20 cellular contexts compared by ENCODE assay signal in genomic region chr2:110126926-110127325, GRCh38. TPM values are rescaled to one million over a fixed set of nuclear protein-coding genes. Genes with fewer than 3 reads are reported as not detected.
DNase-seq lines count a peak whose midpoint lies in the region; ATAC-seq and TF ChIP-seq lines count a peak whose summit lies in the region.
"Had no signal": no experiment of that assay in that cellular context is flagged by ENCODE, and none has a peak within 500 bp of the region (broad histone marks: within the 10 kb centered on the region; RNA-seq: fewer than 3 reads in every experiment).

No MANE protein-coding gene starts in this region.

- no peak for TF ChIP-seq POLR2A in HCT116 (IDR thresholded peaks at IDR 0.05; ENCODE audit: borderline replicate concordance, extremely low read depth, insufficient read depth, insufficient read length)

- peak; percentile 60 for DNase-seq in DMS79 (lab: John Stamatoyannopoulos, UW)
- no peak for DNase-seq in HCT116 (ENCODE audit: low read depth, low spot score)
- peak; percentile 83 for DNase-seq in NCI-H69 (lab: John Stamatoyannopoulos, UW)
- DNase-seq in neural progenitor cell (ENCODE audit: low spot score): peak; percentile 42
- DNase-seq in stimulated activated CD4-positive, alpha-beta T cell treated with anti-CD3 and anti-CD28 coated beads, Interleukin-1b, Interleukin-23, amount 100 ng/mL, for 48 hours: no peak
- no peak for DNase-seq in NCI-H2107 treated with DMSO at 0.1 percent for 48 hours (lab: John Stamatoyannopoulos, UW; ENCODE audit: unreplicated experiment)
- DNase-seq: Calu3; CD8-positive, alpha-beta T cell; NCI-H146; NCI-H2081; NCI-H2227 treated with DMSO at 0.1 percent for 48 hours; NCI-H748 treated with DMSO at 0.1 percent for 48 hours; NK-92 treated with Interleukin-12 subunit alpha and Interleukin-12 subunit beta, amount 100 ng/mL, for 24 hours; OCI-M1; Right ventricle myocardium superior had no signal

- H3K4me3 Mint-ChIP-seq in neural progenitor cell: no peak overlapping the region
- H3K4me3 Mint-ChIP-seq: CD8-positive, alpha-beta T cell had no signal

- CTCF ChIA-PET in HCT116 (lab: Charles Lee): no interaction called here

- H3K4me1 Mint-ChIP-seq in neural progenitor cell: peaks cover 10% of the 10 kb centered on the region

- H4K20me1 ChIP-seq in HCT116 (ENCODE audit: insufficient read depth) (no peaks in the 10 kb centered on the region), neural progenitor cell (ENCODE audit: low read depth) (no peaks in the 10 kb centered on the region)
- H4K20me1 ChIP-seq: BLaER1 treated with 17β-estradiol and CSF1 and Interleukin-3, amounts not matched to agents 10 nM and 100 nM had no signal

- no peak overlapping the region for H3K27ac Mint-ChIP-seq in neural progenitor cell
- H3K27ac Mint-ChIP-seq: CD8-positive, alpha-beta T cell had no signal

- H3K4me3 ChIP-seq in HCT116 (replicated peaks in 1 of 2; ENCODE audit: low read depth in 1 of 2, low read length in 2 of 2) (no peak overlapping the region), neural progenitor cell (no peak overlapping the region)
- H3K4me3 ChIP-seq: BLaER1 treated with 17β-estradiol and CSF1 and Interleukin-3, amounts not matched to agents 10 nM and 100 nM; HAP-1; SK-N-MC had no signal

- H3K4me2 ChIP-seq in HCT116 (ENCODE audit: low read length) (peak overlapping the region; percentile 34; the same call in 1 of the 2 replicates), neural progenitor cell (peak overlapping the region; percentile 53)
- H3K4me2 ChIP-seq: BLaER1 treated with 17β-estradiol and CSF1 and Interleukin-3, amounts not matched to agents 10 nM and 100 nM had no signal

- H3K9me3 Mint-ChIP-seq in neural progenitor cell: no peaks in the 10 kb centered on the region

- intact Hi-C loops in HCT116 (cut with micrococcal nuclease): no loop called here

- no TSS peak for BruUV-seq in HCT116 (replicated peaks; lab: Mats Ljungman, UMichigan)

- TF ChIP-seq CTCF in HCT116 (IDR thresholded peaks at IDR 0.05 in 2 of 3, conservative IDR thresholded peaks at IDR 0.05 in 1 of 3; ENCODE audit: borderline replicate concordance in 1 of 3, insufficient read depth in 1 of 3, low read depth in 2 of 3, low read length in 2 of 3): no peak
- TF ChIP-seq CTCF in neural progenitor cell (IDR thresholded peaks at IDR 0.05): no peak

- POLR2A ChIA-PET in HCT116 (lab: Charles Lee): no interaction called here

- H3K9me2 ChIP-seq in HCT116 (ENCODE audit: insufficient read depth): no peaks in the 10 kb centered on the region

- peaks cover 3% of the 10 kb centered on the region for H3F3A ChIP-seq in neural progenitor cell (ENCODE audit: low read depth)

- H3K9me3 ChIP-seq in HCT116 (ENCODE audit: control insufficient read depth in 1 of 2, insufficient read depth in 1 of 2, low read depth in 1 of 2, low read length in 2 of 2) (no peaks in the 10 kb centered on the region), neural progenitor cell (ENCODE audit: low read depth) (no peaks in the 10 kb centered on the region)
- H3K9me3 ChIP-seq: HAP-1 had no signal

- no peaks in the 10 kb centered on the region for H3K79me2 ChIP-seq in HCT116 (ENCODE audit: insufficient read depth, low read length)
- H3K79me2 ChIP-seq in neural progenitor cell (ENCODE audit: low read depth): no peaks in the 10 kb centered on the region

- TF ChIP-seq RAD21 in HCT116 (IDR thresholded peaks at IDR 0.05; ENCODE audit: low read depth): no peak

- RAD21 ChIA-PET in HCT116 (lab: Charles Lee; ENCODE audit: low non-redundant PET in 1 of 2, low total read pairs in 2 of 2, uncharacterized antibody in 2 of 2, unreplicated experiment in 2 of 2): no interaction called here

- H3K36me3 ChIP-seq in HCT116 (ENCODE audit: control insufficient read depth in 1 of 2, insufficient read depth in 2 of 2, low read length in 2 of 2): no peaks in the 10 kb centered on the region
- H3K36me3 ChIP-seq in neural progenitor cell: no peaks in the 10 kb centered on the region
- H3K36me3 ChIP-seq: BLaER1 treated with 17β-estradiol and CSF1 and Interleukin-3, amounts not matched to agents 10 nM and 100 nM; HAP-1 had no signal

- H3K27me3 ChIP-seq in HCT116 (ENCODE audit: insufficient read depth, low read length): no peaks in the 10 kb centered on the region
- H3K27me3 ChIP-seq in neural progenitor cell: no peaks in the 10 kb centered on the region
- H3K27me3 ChIP-seq: BLaER1 treated with 17β-estradiol and CSF1 and Interleukin-3, amounts not matched to agents 10 nM and 100 nM had no signal

- H3K9ac ChIP-seq in HCT116 (ENCODE audit: low read length): no peak overlapping the region
- no peak overlapping the region for H3K9ac ChIP-seq in neural progenitor cell
- H3K9ac ChIP-seq: BLaER1 treated with 17β-estradiol and CSF1 and Interleukin-3, amounts not matched to agents 10 nM and 100 nM had no signal

- ATAC-seq in HCT116 (no peak), HG03432 (IDR thresholded peaks at IDR 0.05; ENCODE audit: unreplicated experiment) (no peak)
- ATAC-seq: CD8-positive, alpha-beta T cell had no signal

- H3K36me3 Mint-ChIP-seq in neural progenitor cell: peaks cover 5% of the 10 kb centered on the region
- H3K36me3 Mint-ChIP-seq: CD8-positive, alpha-beta T cell had no signal

- H2AFZ ChIP-seq in HCT116 (ENCODE audit: low read depth, low read length, poor library complexity, severe bottlenecking) (no peak overlapping the region), neural progenitor cell (replicated peaks) (no peak overlapping the region)

- no peaks in the 10 kb centered on the region for H3K27me3 Mint-ChIP-seq in neural progenitor cell (ENCODE audit: insufficient read depth, low read depth)

- H3K27ac ChIP-seq in HCT116 (ENCODE audit: low read depth, low read length) (no peak overlapping the region), neural progenitor cell (no peak overlapping the region)
- H3K27ac ChIP-seq: BLaER1 treated with 17β-estradiol and CSF1 and Interleukin-3, amounts not matched to agents 10 nM and 100 nM; SK-N-MC had no signal

- peaks cover 22 to 36% of the 10 kb centered on the region in 2 experiments for H3K4me1 ChIP-seq in HCT116 (ENCODE audit: control insufficient read depth in 1 of 2, insufficient read depth in 2 of 2, low read length in 2 of 2)
- H3K4me1 ChIP-seq in neural progenitor cell: peaks cover 9% of the 10 kb centered on the region
- H3K4me1 ChIP-seq: BLaER1 treated with 17β-estradiol and CSF1 and Interleukin-3, amounts not matched to agents 10 nM and 100 nM; HAP-1 had no signal

TF ChIP-seq in HCT116, 20 proteins besides CTCF, POLR2A, EP300 and RAD21:
- TF ChIP-seq CEBPB (IDR thresholded peaks at IDR 0.05; ENCODE audit: low read depth) (no peak), EZH2phosphoT487 (IDR thresholded peaks at IDR 0.05; ENCODE audit: borderline replicate concordance) (no peak), EGR1 (IDR thresholded peaks at IDR 0.05; ENCODE audit: low read depth) (no peak)
TF ChIP-seq in HCT116: peak in this region for 0.

RNA-seq across cellular contexts. Expression of gene MALL, which starts 11.3 kb away (rescaled TPM):
- total RNA-seq in HCT116 (2021; ENCODE audit: unreplicated experiment) (223 TPM), neural progenitor cell (ENCODE audit: low replicate concordance) (1.1 and 1.4 TPM in 2 replicates)
- 92.3 and 120 TPM in 2 replicates for polyA plus RNA-seq in HCT116 (2012)
- total RNA-seq: CD8-positive, alpha-beta T cell; LHCN-M2 had no signal

Comparison
In these comparisons a context has a peak if more than half of its experiments do, and no peak if none do; other contexts are left out.
1. DNase-seq: peak in DMS79 (single experiment), NCI-H69 (single experiment) and neural progenitor cell (single experiment); none in HCT116 (single experiment), stimulated activated CD4-positive, alpha-beta T cell treated with anti-CD3 and anti-CD28 coated beads, Interleukin-1b, Interleukin-23, amount 100 ng/mL, for 48 hours (single experiment) and NCI-H2107 treated with DMSO at 0.1 percent for 48 hours (single experiment).
2. RNA of gene MALL, which starts 11.3 kb away (total RNA-seq): 223 TPM in HCT116 (single experiment); 1.1 to 1.4 TPM in neural progenitor cell; every median in the first group is over 10 times any median in the second.